ENCODE assay signal across 8 cellular contexts in the genomic region with DNA sequence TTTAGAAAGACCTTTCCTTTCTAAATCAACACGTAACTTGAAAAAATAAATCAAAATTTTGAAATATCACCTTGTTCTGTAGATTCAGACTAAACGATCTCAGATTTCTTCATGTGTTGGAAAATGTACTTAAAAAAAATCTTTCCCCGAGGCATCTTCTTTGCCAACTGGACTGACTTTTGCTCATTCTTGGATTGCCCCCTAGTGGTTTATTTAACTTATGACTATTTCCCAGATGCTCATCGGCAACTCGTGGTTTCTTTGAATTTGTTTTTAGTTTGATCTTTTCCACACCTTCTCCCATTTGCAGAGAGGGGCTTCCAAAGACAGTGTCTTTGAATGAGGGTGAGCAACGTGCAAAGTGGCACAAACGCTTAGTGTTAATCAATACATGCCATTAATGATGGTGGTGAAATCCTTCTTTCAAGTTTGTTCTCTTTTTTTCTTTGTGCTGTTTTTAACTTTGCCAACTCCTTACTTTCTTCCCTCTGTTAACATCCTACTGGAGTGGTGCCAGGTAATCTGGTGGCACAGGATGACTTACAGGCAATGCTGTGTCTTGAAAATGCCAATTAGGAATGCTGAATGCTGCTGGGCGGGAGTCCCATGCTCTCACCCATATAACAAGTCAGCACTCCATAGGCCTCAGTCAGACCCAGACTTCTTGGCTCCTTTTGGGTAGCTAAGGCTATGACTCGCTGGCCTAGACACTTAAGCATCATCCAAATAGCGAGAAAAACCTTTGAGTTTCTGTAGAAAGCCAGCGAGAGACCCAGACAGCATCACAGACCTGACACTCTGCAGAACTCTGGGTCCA.
A peak's percentile ranks its signal among the peaks of the same experiment; 100 is the strongest.
DNase-seq lines count a peak whose midpoint lies in the region; FAIRE-seq lines count a peak whose summit lies in the region.

No MANE protein-coding gene starts in this region.

- peak; percentile 96 for FAIRE-seq in TTC549 (lab: Jason Lieb, UNC)

- DNase-seq in D341Med (ENCODE audit: low spot score) (peak; percentile 60), HCEC 1CT (peak; percentile 81), NCI-H2081 (lab: John Stamatoyannopoulos, UW) (peak; percentile 67 to 69), globus pallidus (ENCODE audit: low spot score) (peak; percentile 74), putamen (ENCODE audit: low spot score) (peak; percentile 68), activated gamma-delta T cell (lab: John Stamatoyannopoulos, UW) (no peak)
- no peak for DNase-seq in NK-92 treated with Interleukin-12 subunit alpha and Interleukin-12 subunit beta, amount 100 ng/mL, for 24 hours (lab: John Stamatoyannopoulos, UW)

Comparison
In these comparisons a context has a peak if more than half of its experiments do, and no peak if none do; other contexts are left out.
1. DNase-seq: peak in D341Med (single experiment), HCEC 1CT (single experiment), NCI-H2081 (2 of 2), globus pallidus (single experiment) and putamen (single experiment); none in activated gamma-delta T cell (single experiment) and NK-92 treated with Interleukin-12 subunit alpha and Interleukin-12 subunit beta, amount 100 ng/mL, for 24 hours (single experiment).